ENCODE assay signal across 8 cellular contexts in genomic region chr13:52652170-52652979, GRCh38. TPM values are rescaled to one million over a fixed set of nuclear protein-coding genes. Genes with fewer than 3 reads are reported as not detected.
DNase-seq lines count a peak whose midpoint lies in the region; ATAC-seq, FAIRE-seq and TF ChIP-seq lines count a peak whose summit lies in the region.

SUGT1 (plus strand) TSS chr13:52652836; CDS start chr13:52652921, 85 bp downstream.

- ATAC-seq in GM18907 (IDR thresholded peaks at IDR 0.05; ENCODE audit: unreplicated experiment) (peak; percentile 96), HG03159 (IDR thresholded peaks at IDR 0.05; ENCODE audit: unreplicated experiment) (peak; percentile 96)

- peak; percentile 47 for FAIRE-seq in bronchial epithelial cell (lab: Jason Lieb, UNC)

- H3K27me3 ChIP-seq in WERI-Rb-1 (ENCODE audit: insufficient read depth, low read depth, severe bottlenecking), result no peaks in the 10 kb centered on the region
- no peaks in the 10 kb centered on the region for H3K27me3 ChIP-seq in bronchial epithelial cell (ENCODE audit: control insufficient read depth, insufficient read depth, low read length)
- H3K27me3 ChIP-seq in smooth muscle cell (ENCODE audit: low read depth), result no peaks in the 10 kb centered on the region

- under 1% methylated on average over 56 of the region's 61 CpGs for WGBS in smooth muscle cell (ENCODE audit: low lambda C conversion rate)

- peak within 1 kb of the TSS; percentile 98 for H3K4me2 ChIP-seq in smooth muscle cell

- peak; percentile 90 for DNase-seq in AG08396 (ENCODE audit: low spot score)
- DNase-seq in NCI-H2227 (lab: John Stamatoyannopoulos, UW; ENCODE audit: unreplicated experiment), result peak; percentile 96
- DNase-seq in WERI-Rb-1, result peak; percentile 92
- DNase-seq in bronchial epithelial cell (ENCODE audit: low read depth), result peak; percentile 91
- DNase-seq in iPS-NIHi7 (ENCODE audit: extremely low spot score), result peak; percentile 92
- peak; percentile 94 for DNase-seq in smooth muscle cell (lab: John Stamatoyannopoulos, UW; ENCODE audit: unreplicated experiment)

- peaks cover 17% of the 10 kb centered on the region for H3K4me1 ChIP-seq in smooth muscle cell (ENCODE audit: low read depth)

- peak within 1 kb of the TSS; percentile 65 for H2AFZ ChIP-seq in smooth muscle cell (ENCODE audit: low read depth)

- H3K4me3 ChIP-seq in WERI-Rb-1 (ENCODE audit: low read depth, low read length) (peak within 1 kb of the TSS; percentile 82), bronchial epithelial cell (ENCODE audit: low read depth, low read length) (peak within 1 kb of the TSS; percentile 95), smooth muscle cell (peak within 1 kb of the TSS; percentile 93)

- peak; percentile 56 for TF ChIP-seq CTCF in WERI-Rb-1 (IDR thresholded peaks at IDR 0.05; ENCODE audit: low read depth, low read length)
- peak; percentile 75 for TF ChIP-seq CTCF in bronchial epithelial cell (IDR thresholded peaks at IDR 0.05; ENCODE audit: insufficient read depth, low read length, severe bottlenecking)
- TF ChIP-seq CTCF in smooth muscle cell (IDR thresholded peaks at IDR 0.05; ENCODE audit: borderline replicate concordance, insufficient read depth, poor library complexity, severe bottlenecking), result peak; percentile 44

- H3K27ac ChIP-seq in WERI-Rb-1, result peak within 1 kb of the TSS; percentile 94
- peak within 1 kb of the TSS; percentile 96 for H3K27ac ChIP-seq in smooth muscle cell (ENCODE audit: low read depth)

- peaks cover 65% of the 10 kb centered on the region for H3K79me2 ChIP-seq in smooth muscle cell (ENCODE audit: low read depth)

- H3K9ac ChIP-seq in smooth muscle cell (ENCODE audit: low read depth), result peak within 1 kb of the TSS; percentile 95

- H3K36me3 ChIP-seq in WERI-Rb-1 (peaks cover 3% of the 10 kb centered on the region; the same call in 1 of the 2 replicates), bronchial epithelial cell (ENCODE audit: control insufficient read depth, insufficient read depth, low read length) (no peaks in the 10 kb centered on the region), smooth muscle cell (ENCODE audit: low read depth) (peaks cover under 1% of the 10 kb centered on the region)

- H4K20me1 ChIP-seq in smooth muscle cell (ENCODE audit: low read depth), result peaks cover 37% of the 10 kb centered on the region

- H3K9me3 ChIP-seq in WERI-Rb-1 (ENCODE audit: severe bottlenecking), result no peaks in the 10 kb centered on the region
- H3K9me3 ChIP-seq in smooth muscle cell (replicated peaks; ENCODE audit: low read depth), result no peaks in the 10 kb centered on the region

- H3F3A ChIP-seq in smooth muscle cell (ENCODE audit: low read depth), result peaks cover 4% of the 10 kb centered on the region

RNA-seq across cellular contexts. Expression of gene SUGT1, which starts in this region (rescaled TPM):
- 25.7 and 25.8 TPM in 2 replicates for total RNA-seq in bronchial epithelial cell
- total RNA-seq in smooth muscle cell, result 42.9 and 54.3 TPM in 2 replicates
- 64.4 and 78.8 TPM in 2 replicates for polyA plus RNA-seq in smooth muscle cell

Comparison
In these comparisons a context has a peak if more than half of its experiments do, and no peak if none do; other contexts are left out.
1. Peak in every context shown above with its lines: DNase-seq, ATAC-seq, H3K4me3 ChIP-seq and H3K27ac ChIP-seq.